ENCODE assay signal across 14 cellular contexts in genomic region chr17:57158296-57158695, GRCh38.
DNase-seq lines count a peak whose midpoint lies in the region; ATAC-seq, FAIRE-seq and TF ChIP-seq lines count a peak whose summit lies in the region.
"Had no signal": no experiment of that assay in that cellular context is flagged by ENCODE, and none has a peak within 500 bp of the region (broad histone marks: within the 10 kb centered on the region; RNA-seq: fewer than 3 reads in every experiment).

No MANE protein-coding gene starts in this region.

- peaks cover 16% of the 10 kb centered on the region for H3K4me1 Mint-ChIP-seq in mesothelial cell of epicardium
- H3K4me1 Mint-ChIP-seq in CD14-positive monocyte, result peaks cover 24% of the 10 kb centered on the region
- H3K4me1 Mint-ChIP-seq: CD8-positive, alpha-beta memory T cell had no signal

- peak overlapping the region; percentile 83 for H3K27ac Mint-ChIP-seq in mesothelial cell of epicardium
- no peak overlapping the region for H3K27ac Mint-ChIP-seq in CD14-positive monocyte
- H3K27ac Mint-ChIP-seq: CD8-positive, alpha-beta memory T cell had no signal

- no peak for ATAC-seq in HG03139 (IDR thresholded peaks at IDR 0.05; ENCODE audit: unreplicated experiment)

- peaks cover 24% of the 10 kb centered on the region for H3K9me3 Mint-ChIP-seq in mesothelial cell of epicardium
- H3K9me3 Mint-ChIP-seq in CD14-positive monocyte, result peaks cover 0 to 12% (median 0%) of the 10 kb centered on the region in 7 donors

- H3K4me3 ChIP-seq in bronchial epithelial cell (ENCODE audit: low read depth, low read length), result no peak overlapping the region

- DNase-seq in LHCN-M2 (ENCODE audit: low read depth) (peak; percentile 42), bronchial epithelial cell (ENCODE audit: low read depth) (peak; percentile 5), mesothelial cell of epicardium (ENCODE audit: low spot score in 2 of 2, unreplicated experiment in 2 of 2) (no peak), urothelium cell line (ENCODE audit: low spot score) (peak; percentile 30), RPMI8226 (no peak), CD14-positive monocyte (ENCODE audit: low spot score) (no peak)
- DNase-seq: CD8-positive, alpha-beta memory T cell; DND-41; GOT3; NCI-H1930; NCI-H2171; NCI-H446 treated with DMSO at 0.1 percent for 48 hours had no signal

- H3K4me3 Mint-ChIP-seq in mesothelial cell of epicardium (no peak overlapping the region), CD14-positive monocyte (no peak overlapping the region)
- H3K4me3 Mint-ChIP-seq: CD8-positive, alpha-beta memory T cell had no signal

- H3K27me3 Mint-ChIP-seq in mesothelial cell of epicardium (ENCODE audit: low read depth) (no peaks in the 10 kb centered on the region), CD14-positive monocyte (ENCODE audit: low read depth in 3 of 3) (no peaks in the 10 kb centered on the region)

- intact Hi-C loops in CD14-positive monocyte (cut with micrococcal nuclease), result no loop called here

- H3K27me3 ChIP-seq in bronchial epithelial cell (ENCODE audit: control insufficient read depth, insufficient read depth, low read length), result no peaks in the 10 kb centered on the region

- FAIRE-seq in bronchial epithelial cell (lab: Jason Lieb, UNC) (no peak), urothelium cell line (lab: Jason Lieb, UNC) (no peak)
- FAIRE-seq: RCC 7860 had no signal

- H3K36me3 ChIP-seq in bronchial epithelial cell (ENCODE audit: control insufficient read depth, insufficient read depth, low read length), result no peaks in the 10 kb centered on the region

- TF ChIP-seq CTCF in bronchial epithelial cell (IDR thresholded peaks at IDR 0.05; ENCODE audit: insufficient read depth, low read length, severe bottlenecking) (no peak), mesothelial cell of epicardium (IDR thresholded peaks at IDR 0.05; ENCODE audit: unreplicated experiment) (no peak), CD14-positive monocyte (IDR thresholded peaks at IDR 0.05) (no peak)

- H3K36me3 Mint-ChIP-seq in mesothelial cell of epicardium (peaks cover 6% of the 10 kb centered on the region), CD14-positive monocyte (no peaks in the 10 kb centered on the region)
- H3K36me3 Mint-ChIP-seq: CD8-positive, alpha-beta memory T cell had no signal

Comparison
In these comparisons a context has a peak if more than half of its experiments do, and no peak if none do; other contexts are left out.
1. DNase-seq: peak in LHCN-M2 (single experiment), bronchial epithelial cell (single experiment) and urothelium cell line (single experiment); none in mesothelial cell of epicardium (0 of 2), RPMI8226 (single experiment) and CD14-positive monocyte (single experiment).